ENCODE assay signal across 8 cellular contexts in genomic region chr1:23485002-23485332, GRCh38. TPM values are rescaled to one million over a fixed set of nuclear protein-coding genes. Genes with fewer than 3 reads are reported as not detected.
DNase-seq lines count a peak whose midpoint lies in the region; ATAC-seq and TF ChIP-seq lines count a peak whose summit lies in the region.

No MANE protein-coding gene starts in this region.

- no peak for TF ChIP-seq CTCF in activated CD8-positive, alpha-beta T cell treated with anti-CD3 and anti-CD28 coated beads for 36 hours (IDR thresholded peaks at IDR 0.05)

- H3K4me3 ChIP-seq in iPS-18a (ENCODE audit: low read length) (peak overlapping the region; percentile 59), subcutaneous abdominal adipose tissue (ENCODE audit: low read depth in 1 of 5, low read length in 5 of 5) (peak overlapping the region in 4 of 5 donors; percentile 48 to 84 (median 74))

- ATAC-seq in activated CD8-positive, alpha-beta T cell treated with anti-CD3 and anti-CD28 coated beads for 36 hours, result no peak
- ATAC-seq in HG02571 (IDR thresholded peaks at IDR 0.05; ENCODE audit: unreplicated experiment), result no peak

- POLR2A ChIA-PET in activated CD8-positive, alpha-beta T cell treated with anti-CD3 and anti-CD28 coated beads for 36 hours (lab: Charles Lee), result interaction anchor here (0.8 to 1.4 kb wide), 5 partner anchors 10 to 213 kb away, joined by 3 to 4 read pairs (median 4); partner anchors contain the start of gene RPL11

- no peaks in the 10 kb centered on the region for H3K36me3 Mint-ChIP-seq in T-helper 2 cell treated with Interferon-gamma antibody and Interleukin-4, amounts not matched to agents 5 μg/mL and 100 μg/mL, for 36 hours (ENCODE audit: low read depth)
- H3K36me3 Mint-ChIP-seq in activated CD8-positive, alpha-beta T cell treated with anti-CD3 and anti-CD28 coated beads for 36 hours (ENCODE audit: low read depth), result no peaks in the 10 kb centered on the region

- no peak overlapping the region for H3K27ac ChIP-seq in iPS-18a (ENCODE audit: low read length)
- H3K27ac ChIP-seq in subcutaneous abdominal adipose tissue (ENCODE audit: low read depth, low read length), result no peak overlapping the region

- H3K9ac ChIP-seq in iPS-18a (ENCODE audit: low read length) (no peak overlapping the region), subcutaneous abdominal adipose tissue (ENCODE audit: low read length in 5 of 5) (no peak overlapping the region)

- CTCF ChIA-PET in activated CD8-positive, alpha-beta T cell treated with anti-CD3 and anti-CD28 coated beads for 36 hours (lab: Charles Lee), result interaction anchor here (1.1 to 5.1 kb wide), 5 partner anchors 12 to 152 kb away, joined by 3 to 64 read pairs (median 9); no protein-coding TSS in a partner anchor

- H3K36me3 ChIP-seq in iPS-18a (ENCODE audit: control insufficient read depth, low read depth, low read length) (no peaks in the 10 kb centered on the region), subcutaneous abdominal adipose tissue (ENCODE audit: control insufficient read depth in 5 of 5, insufficient read depth in 5 of 5, low read length in 5 of 5) (no peaks in the 10 kb centered on the region)

- H3K4me1 Mint-ChIP-seq in T-helper 2 cell treated with Interferon-gamma antibody and Interleukin-4, amounts not matched to agents 5 μg/mL and 100 μg/mL, for 36 hours (ENCODE audit: low read depth), result peaks cover 16% of the 10 kb centered on the region
- peaks cover 14% of the 10 kb centered on the region for H3K4me1 Mint-ChIP-seq in activated CD8-positive, alpha-beta T cell treated with anti-CD3 and anti-CD28 coated beads for 36 hours (ENCODE audit: low read depth)

- H3K9me3 ChIP-seq in iPS-18a (ENCODE audit: control insufficient read depth, low read depth, low read length) (no peaks in the 10 kb centered on the region), subcutaneous abdominal adipose tissue (ENCODE audit: control insufficient read depth in 5 of 5, low read length in 5 of 5) (no peaks in the 10 kb centered on the region)

- H3K4me3 Mint-ChIP-seq in T-helper 2 cell treated with Interferon-gamma antibody and Interleukin-4, amounts not matched to agents 5 μg/mL and 100 μg/mL, for 36 hours, result peak overlapping the region; percentile 91
- peak overlapping the region; percentile 77 for H3K4me3 Mint-ChIP-seq in activated CD8-positive, alpha-beta T cell treated with anti-CD3 and anti-CD28 coated beads for 36 hours

- H3K27me3 ChIP-seq in iPS-18a (ENCODE audit: control insufficient read depth, insufficient read depth, low read length), result peaks cover 19% of the 10 kb centered on the region
- H3K27me3 ChIP-seq in subcutaneous abdominal adipose tissue (ENCODE audit: control insufficient read depth in 5 of 5, insufficient read depth in 4 of 5, low read length in 5 of 5), result no peaks in the 10 kb centered on the region

- H3K27me3 Mint-ChIP-seq in T-helper 2 cell treated with Interferon-gamma antibody and Interleukin-4, amounts not matched to agents 5 μg/mL and 100 μg/mL, for 36 hours (ENCODE audit: low read depth), result peaks cover 69% of the 10 kb centered on the region
- peaks cover 22% of the 10 kb centered on the region for H3K27me3 Mint-ChIP-seq in activated CD8-positive, alpha-beta T cell treated with anti-CD3 and anti-CD28 coated beads for 36 hours

- H3K4me1 ChIP-seq in iPS-18a (ENCODE audit: control insufficient read depth, low read depth, low read length) (peaks cover 4% of the 10 kb centered on the region), subcutaneous abdominal adipose tissue (ENCODE audit: control insufficient read depth in 5 of 5, insufficient read depth in 5 of 5, low read length in 5 of 5) (peaks cover 0 to 31% (median 21%) of the 10 kb centered on the region in 5 donors)

- H3K9me3 Mint-ChIP-seq in T-helper 2 cell treated with Interferon-gamma antibody and Interleukin-4, amounts not matched to agents 5 μg/mL and 100 μg/mL, for 36 hours, result no peaks in the 10 kb centered on the region
- no peaks in the 10 kb centered on the region for H3K9me3 Mint-ChIP-seq in activated CD8-positive, alpha-beta T cell treated with anti-CD3 and anti-CD28 coated beads for 36 hours

- intact Hi-C loops in activated CD8-positive, alpha-beta T cell treated with anti-CD3 and anti-CD28 coated beads for 36 hours (cut with micrococcal nuclease), result no loop called here

- DNase-seq in T-helper 2 cell treated with Interferon-gamma antibody and Interleukin-4, amounts not matched to agents 5 μg/mL and 100 μg/mL, for 36 hours (ENCODE audit: low spot score), result no peak
- DNase-seq in T-helper 2 cell (no peak), NCI-H446 treated with DMSO at 0.1 percent for 48 hours (lab: John Stamatoyannopoulos, UW) (no peak)
- no peak for DNase-seq in activated CD8-positive, alpha-beta T cell treated with anti-CD3 and anti-CD28 coated beads for 36 hours
- no peak for DNase-seq in stimulated activated CD4-positive, alpha-beta T cell treated with anti-CD3 and anti-CD28 coated beads, Interleukin-2, amount 100 ng/mL, for 24 hours

- no peak overlapping the region for H3K27ac Mint-ChIP-seq in T-helper 2 cell treated with Interferon-gamma antibody and Interleukin-4, amounts not matched to agents 5 μg/mL and 100 μg/mL, for 36 hours
- H3K27ac Mint-ChIP-seq in activated CD8-positive, alpha-beta T cell treated with anti-CD3 and anti-CD28 coated beads for 36 hours, result no peak overlapping the region

RNA-seq across cellular contexts. Expression of gene ASAP3, which starts 1.0 kb away (rescaled TPM):
- total RNA-seq in activated CD8-positive, alpha-beta T cell treated with anti-CD3 and anti-CD28 coated beads for 36 hours, result under 1 TPM; 0.29 to 0.74 TPM

RNA-seq across cellular contexts. Expression of gene E2F2, which starts 46.1 kb away (rescaled TPM):
- 10 to 100 TPM; 23.7 to 25.3 TPM for total RNA-seq in activated CD8-positive, alpha-beta T cell treated with anti-CD3 and anti-CD28 coated beads for 36 hours
